ENCODE assay signal across 24 cellular contexts in the genomic region with DNA sequence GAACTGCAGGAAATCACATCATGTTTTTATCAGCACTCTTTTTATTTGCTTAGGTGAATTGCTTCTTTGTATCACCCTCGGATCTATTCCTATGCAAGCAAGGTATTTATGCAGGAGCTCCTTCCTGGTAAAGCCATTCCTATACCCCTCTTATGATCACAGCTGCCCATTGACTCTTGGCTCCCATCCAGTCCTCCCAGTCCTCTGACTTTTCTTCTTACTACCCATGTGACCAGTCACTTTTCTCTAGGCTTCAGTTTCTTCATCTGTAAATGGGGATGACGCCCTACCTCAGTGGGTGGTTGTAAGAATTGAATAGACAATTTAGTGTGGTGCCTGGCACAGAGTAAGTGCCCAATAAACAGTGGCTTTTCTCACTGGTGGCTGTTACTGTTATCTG.
DNase-seq lines count a peak whose midpoint lies in the region; ATAC-seq and TF ChIP-seq lines count a peak whose summit lies in the region.
"Had no signal": no experiment of that assay in that cellular context is flagged by ENCODE, and none has a peak within 500 bp of the region (broad histone marks: within the 10 kb centered on the region; RNA-seq: fewer than 3 reads in every experiment).

No MANE protein-coding gene starts in this region.

- intact Hi-C loops in Calu3 (cut with micrococcal nuclease; ENCODE audit: unreplicated experiment) (no loop called here), left colon (cut with DNase I, micrococcal nuclease) (no loop called here), PC-9 (cut with micrococcal nuclease; ENCODE audit: unreplicated experiment) (no loop called here)

- H3K36me3 ChIP-seq in SK-N-SH (replicated peaks in 1 of 2; ENCODE audit: control insufficient read depth in 1 of 2, insufficient read depth in 2 of 2, low read length in 1 of 2), result no peaks in the 10 kb centered on the region
- no peaks in the 10 kb centered on the region; the same call in 1 of the 2 replicates for H3K36me3 ChIP-seq in PC-9 (ENCODE audit: low read depth)
- H3K36me3 ChIP-seq: adrenal gland, HAP-1, thyroid gland had no signal

- no peaks in the 10 kb centered on the region for H3K9me2 ChIP-seq in SK-N-SH
- H3K9me2 ChIP-seq in PC-9 (ENCODE audit: insufficient read depth), result no peaks in the 10 kb centered on the region

- H3K27ac ChIP-seq in SK-N-SH (ENCODE audit: low read depth in 2 of 2, low read length in 1 of 2), result no peak overlapping the region
- no peak overlapping the region for H3K27ac ChIP-seq in PC-9
- H3K27ac ChIP-seq: adrenal gland, thyroid gland had no signal

- H3F3A ChIP-seq in SK-N-SH (replicated peaks; ENCODE audit: insufficient read depth) (no peaks in the 10 kb centered on the region), PC-9 (ENCODE audit: insufficient read depth, low read depth) (no peaks in the 10 kb centered on the region)

- H3K27ac Mint-ChIP-seq in Calu3 (ENCODE audit: unreplicated experiment), result peak overlapping the region; percentile 60
- H3K27ac Mint-ChIP-seq: B cell had no signal

- H3K27me3 Mint-ChIP-seq in Calu3 (ENCODE audit: unreplicated experiment), result no peaks in the 10 kb centered on the region

- H3K4me3 ChIP-seq in SK-N-SH (ENCODE audit: low read depth in 2 of 2, low read length in 1 of 2) (no peak overlapping the region), PC-9 (no peak overlapping the region)
- H3K4me3 ChIP-seq: adrenal gland, HAP-1, thyroid gland had no signal

- H3K4me1 Mint-ChIP-seq in Calu3 (ENCODE audit: low read depth, unreplicated experiment), result peaks cover 9% of the 10 kb centered on the region
- H3K4me1 Mint-ChIP-seq: B cell had no signal

- H3K27me3 ChIP-seq in SK-N-SH (ENCODE audit: insufficient read depth) (no peaks in the 10 kb centered on the region), PC-9 (ENCODE audit: insufficient read depth, low read depth) (no peaks in the 10 kb centered on the region)
- H3K27me3 ChIP-seq: adrenal gland, thyroid gland had no signal

- no peak overlapping the region for H3K4me3 Mint-ChIP-seq in Calu3 (ENCODE audit: low read depth, unreplicated experiment)
- H3K4me3 Mint-ChIP-seq: activated T-cell treated with anti-CD3 and anti-CD28 coated beads, Interleukin-2, amount 50 U/mL, for 4 hours; B cell had no signal

- CTCF ChIA-PET in Calu3 (lab: Charles Lee), result interaction anchor here (1.0 kb wide), 2 partner anchors 9 to 13 kb away, joined by 3 to 4 read pairs; no protein-coding TSS in a partner anchor
- CTCF ChIA-PET in SK-N-SH (lab: Yijun Ruan, JAX), result no interaction called here
- CTCF ChIA-PET in PC-9 (lab: Charles Lee), result no interaction called here

- no peak for TF ChIP-seq EP300 in SK-N-SH (IDR thresholded peaks at IDR 0.05; ENCODE audit: borderline replicate concordance in 1 of 2, low read depth in 1 of 2, low read length in 1 of 2)

- TF ChIP-seq CTCF in Calu3 (IDR thresholded peaks at IDR 0.05; ENCODE audit: unreplicated experiment) (no peak), SK-N-SH (IDR thresholded peaks at IDR 0.05) (no peak), PC-9 (conservative IDR thresholded peaks at IDR 0.05) (no peak)

- H4K20me1 ChIP-seq in SK-N-SH (ENCODE audit: insufficient read depth) (no peaks in the 10 kb centered on the region), PC-9 (ENCODE audit: insufficient read depth) (no peaks in the 10 kb centered on the region)

- no peaks in the 10 kb centered on the region; a peak in 1 of 4 replicates for H3K4me1 ChIP-seq in SK-N-SH (ENCODE audit: control insufficient read depth in 1 of 2, insufficient read depth in 2 of 2, low read depth in 1 of 2, low read length in 1 of 2)
- H3K4me1 ChIP-seq in PC-9 (replicated peaks; ENCODE audit: insufficient read depth), result no peaks in the 10 kb centered on the region
- H3K4me1 ChIP-seq: adrenal gland had no signal

- no peaks in the 10 kb centered on the region for H3K79me2 ChIP-seq in SK-N-SH (ENCODE audit: insufficient read depth)
- no peaks in the 10 kb centered on the region for H3K79me2 ChIP-seq in PC-9 (ENCODE audit: low read depth)

- peak; percentile 99 for ATAC-seq in left colon
- no peak for ATAC-seq in GM19452 (IDR thresholded peaks at IDR 0.05; ENCODE audit: unreplicated experiment)
- ATAC-seq: activated T-cell treated with anti-CD3 and anti-CD28 coated beads, Interleukin-2, amount 50 U/mL, for 4 hours; Right ventricle myocardium inferior; stimulated activated naive CD8-positive, alpha-beta T cell treated with anti-CD3 and anti-CD28 coated beads, Interleukin-15, Interleukin-2, amounts not matched to agents 100 U/mL and 50 U/mL, for 24 hours had no signal

- DNase-seq in Calu3 (peak; percentile 44), LHCN-M2 (ENCODE audit: low read depth) (peak; percentile 3), NCI-H748 treated with DMSO at 0.1 percent for 48 hours (lab: John Stamatoyannopoulos, UW) (peak; percentile 9), left colon (peak; percentile 77 to 89), SK-N-SH (no peak), PC-9 (no peak), NCI-H146 (lab: John Stamatoyannopoulos, UW) (no peak)
- DNase-seq: activated CD4-positive, alpha-beta T cell treated with anti-CD3 and anti-CD28 coated beads for 1 hour; activated CD8-positive, alpha-beta memory T cell treated with anti-CD3 and anti-CD28 coated beads for 24 hours; activated naive CD4-positive, alpha-beta T cell; activated T-cell treated with anti-CD3 and anti-CD28 coated beads, Interleukin-2, amount 50 U/mL, for 4 hours; adrenal gland; KBM-7; MV-4-11; NCI-H187; NCI-H524 treated with DMSO at 0.1 percent for 48 hours; retina; stimulated activated CD4-positive, alpha-beta T cell treated with anti-CD3 and anti-CD28 coated beads, Interleukin-4, amount 100 ng/mL, for 24 hours; stimulated activated naive CD8-positive, alpha-beta T cell treated with anti-CD3 and anti-CD28 coated beads, Interleukin-15, Interleukin-2, amounts not matched to agents 100 U/mL and 50 U/mL, for 24 hours had no signal

- H3K9me3 ChIP-seq in SK-N-SH (peaks cover 4% of the 10 kb centered on the region; the same call in 1 of the 2 replicates), PC-9 (ENCODE audit: insufficient read depth, low read depth) (0 out of 2 replicates have a peak, but pooled peaks cover 1% of the 10 kb centered on the region)
- H3K9me3 ChIP-seq: adrenal gland, HAP-1, thyroid gland had no signal

- H3K9me3 Mint-ChIP-seq in Calu3 (ENCODE audit: low read depth, unreplicated experiment), result peaks cover 2% of the 10 kb centered on the region

- H3K36me3 Mint-ChIP-seq in Calu3 (ENCODE audit: insufficient read depth, unreplicated experiment), result peaks cover 6% of the 10 kb centered on the region

- WGBS in SK-N-SH (ENCODE audit: low lambda C conversion rate), result 82% methylated on average over 2 of the region's 2 CpGs

- no peak for TF ChIP-seq RAD21 in SK-N-SH (IDR thresholded peaks at IDR 0.05; ENCODE audit: low read length)

- POLR2A ChIA-PET in SK-N-SH (lab: Yijun Ruan, JAX) (no interaction called here), PC-9 (lab: Charles Lee; ENCODE audit: unreplicated experiment) (no interaction called here)

- H3K4me2 ChIP-seq in SK-N-SH (no peak overlapping the region), PC-9 (no peak overlapping the region)

- H2AFZ ChIP-seq in SK-N-SH (ENCODE audit: low read depth), result no peak overlapping the region
- H2AFZ ChIP-seq in PC-9, result no peak overlapping the region

- no peak overlapping the region for H3K9ac ChIP-seq in SK-N-SH

- no TSS peak for BruUV-seq in Calu3 (replicated peaks; lab: Mats Ljungman, UMichigan)
- BruUV-seq in PC-9 (replicated peaks; lab: Mats Ljungman, UMichigan), result no TSS peak

TF ChIP-seq in SK-N-SH, 30 proteins besides CTCF, POLR2A, EP300 and RAD21:
- TF ChIP-seq RXRA (IDR thresholded peaks at IDR 0.05; ENCODE audit: borderline replicate concordance, low read depth) (no peak), TCF12 (IDR thresholded peaks at IDR 0.05) (no peak), FOSL2 (IDR thresholded peaks at IDR 0.05; ENCODE audit: borderline replicate concordance, low read depth) (no peak), RFX5 (IDR thresholded peaks at IDR 0.05; ENCODE audit: low read length) (no peak), ELF1 (IDR thresholded peaks at IDR 0.05) (no peak), GABPA (IDR thresholded peaks at IDR 0.05; ENCODE audit: low read depth) (no peak), FOXJ3 (CRISPR knock-in tag; IDR thresholded peaks at IDR 0.05) (no peak), SIN3A (IDR thresholded peaks at IDR 0.05; ENCODE audit: borderline replicate concordance, low read depth, low read length) (no peak), TAF1 (IDR thresholded peaks at IDR 0.05; ENCODE audit: borderline replicate concordance, low read depth, low read length) (no peak)
- TF ChIP-seq, protein P1, sequence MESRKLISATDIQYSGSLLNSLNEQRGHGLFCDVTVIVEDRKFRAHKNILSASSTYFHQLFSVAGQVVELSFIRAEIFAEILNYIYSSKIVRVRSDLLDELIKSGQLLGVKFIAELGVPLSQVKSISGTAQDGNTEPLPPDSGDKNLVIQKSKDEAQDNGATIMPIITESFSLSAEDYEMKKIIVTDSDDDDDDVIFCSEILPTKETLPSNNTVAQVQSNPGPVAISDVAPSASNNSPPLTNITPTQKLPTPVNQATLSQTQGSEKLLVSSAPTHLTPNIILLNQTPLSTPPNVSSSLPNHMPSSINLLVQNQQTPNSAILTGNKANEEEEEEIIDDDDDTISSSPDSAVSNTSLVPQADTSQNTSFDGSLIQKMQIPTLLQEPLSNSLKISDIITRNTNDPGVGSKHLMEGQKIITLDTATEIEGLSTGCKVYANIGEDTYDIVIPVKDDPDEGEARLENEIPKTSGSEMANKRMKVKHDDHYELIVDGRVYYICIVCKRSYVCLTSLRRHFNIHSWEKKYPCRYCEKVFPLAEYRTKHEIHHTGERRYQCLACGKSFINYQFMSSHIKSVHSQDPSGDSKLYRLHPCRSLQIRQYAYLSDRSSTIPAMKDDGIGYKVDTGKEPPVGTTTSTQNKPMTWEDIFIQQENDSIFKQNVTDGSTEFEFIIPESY (IDR thresholded peaks at IDR 0.05; ENCODE audit: borderline replicate concordance, low read depth), result no peak
- TF ChIP-seq, protein P2, sequence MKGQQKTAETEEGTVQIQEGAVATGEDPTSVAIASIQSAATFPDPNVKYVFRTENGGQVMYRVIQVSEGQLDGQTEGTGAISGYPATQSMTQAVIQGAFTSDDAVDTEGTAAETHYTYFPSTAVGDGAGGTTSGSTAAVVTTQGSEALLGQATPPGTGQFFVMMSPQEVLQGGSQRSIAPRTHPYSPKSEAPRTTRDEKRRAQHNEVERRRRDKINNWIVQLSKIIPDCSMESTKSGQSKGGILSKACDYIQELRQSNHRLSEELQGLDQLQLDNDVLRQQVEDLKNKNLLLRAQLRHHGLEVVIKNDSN (IDR thresholded peaks at IDR 0.05; ENCODE audit: borderline replicate concordance, low read depth), result no peak

Comparison
In these comparisons a context has a peak if more than half of its experiments do, and no peak if none do; other contexts are left out.
1. DNase-seq: peak in Calu3 (single experiment), LHCN-M2 (single experiment), NCI-H748 treated with DMSO at 0.1 percent for 48 hours (single experiment) and left colon (2 of 2); none in SK-N-SH (single experiment), PC-9 (0 of 2) and NCI-H146 (single experiment).